Comparison of ENCODE assay signal across 8 cellular contexts in genomic region chr2:65420712-65421431, GRCh38. TPM values are rescaled to one million over a fixed set of nuclear protein-coding genes. Genes with fewer than 3 reads are reported as not detected.
A peak's percentile ranks its signal among the peaks of the same experiment; 100 is the strongest.
DNase-seq lines count a peak whose midpoint lies in the region; ATAC-seq, FAIRE-seq and TF ChIP-seq lines count a peak whose summit lies in the region.

No MANE protein-coding gene starts in this region.

- FAIRE-seq in keratinocyte (lab: Jason Lieb, UNC) (peak; percentile 5), frontal cortex (lab: Jason Lieb, UNC) (no peak)

- dilution Hi-C loops in keratinocyte (cut with MboI; ENCODE audit: extremely low pct_ligation_motif_present, low sequenced_read_pairs): no loop called here

- no peaks in the 10 kb centered on the region for H3K9me1 ChIP-seq in keratinocyte (ENCODE audit: control insufficient read depth, extremely low read depth, insufficient read depth, low read length)

- H3K4me1 ChIP-seq in ACC112 (ENCODE audit: control insufficient read depth, insufficient read depth, low read length, unreplicated experiment) (peaks cover 16% of the 10 kb centered on the region), keratinocyte (ENCODE audit: control insufficient read depth, extremely low read depth, insufficient read depth, low read length) (peaks cover 31% of the 10 kb centered on the region)

- ATAC-seq in GM19351 (IDR thresholded peaks at IDR 0.05; ENCODE audit: unreplicated experiment): peak; percentile 80
- ATAC-seq in HG03521 (IDR thresholded peaks at IDR 0.05; ENCODE audit: unreplicated experiment): peak; percentile 53
- ATAC-seq in HG02970 (IDR thresholded peaks at IDR 0.05; ENCODE audit: low FRiP score, unreplicated experiment): no peak

- no peaks in the 10 kb centered on the region for H4K20me1 ChIP-seq in keratinocyte (ENCODE audit: control insufficient read depth, extremely low read depth, insufficient read depth, low read length)

- H2AFZ ChIP-seq in ACC112 (ENCODE audit: low read length, unreplicated experiment) (peak overlapping the region; percentile 15), keratinocyte (ENCODE audit: control insufficient read depth, low read length) (no peak overlapping the region)

- H3K79me2 ChIP-seq in ACC112 (ENCODE audit: control insufficient read depth, insufficient read depth, low read length, unreplicated experiment) (peaks cover 91% of the 10 kb centered on the region), keratinocyte (ENCODE audit: control insufficient read depth, insufficient read depth, low read length) (peaks cover 99% of the 10 kb centered on the region)

- no peak overlapping the region for H3K9ac ChIP-seq in keratinocyte (ENCODE audit: control insufficient read depth, extremely low read depth, insufficient read depth, low read length)

- H3K4me2 ChIP-seq in keratinocyte (ENCODE audit: control insufficient read depth, extremely low read depth, insufficient read depth, low read depth, low read length): peak overlapping the region; percentile 30

- H3K27me3 ChIP-seq in ACC112 (ENCODE audit: insufficient read depth, low read length) (no peaks in the 10 kb centered on the region), keratinocyte (ENCODE audit: control insufficient read depth, extremely low read depth, insufficient read depth, low read length) (no peaks in the 10 kb centered on the region)

- DNase-seq in UCSD-AML1 (lab: John Stamatoyannopoulos, UW; ENCODE audit: unreplicated experiment): peak; percentile 50
- no peak for DNase-seq in keratinocyte (ENCODE audit: low read depth, low spot score)
- no peak for DNase-seq in COLO668 (lab: John Stamatoyannopoulos, UW; ENCODE audit: unreplicated experiment)
- DNase-seq in frontal cortex (ENCODE audit: low spot score in 2 of 2): no peak

- H3K9me3 ChIP-seq in keratinocyte (ENCODE audit: control insufficient read depth, low read depth, low read length): no peaks in the 10 kb centered on the region

- H3K27ac ChIP-seq in ACC112 (ENCODE audit: low read depth, low read length) (peak overlapping the region; percentile 72), keratinocyte (ENCODE audit: control insufficient read depth, insufficient read depth, low read length) (peak overlapping the region; percentile 41)

- no peak for TF ChIP-seq CTCF in keratinocyte (optimal IDR thresholded peaks at IDR 0.05 in 1 of 3, IDR thresholded peaks at IDR 0.05 in 1 of 3, conservative IDR thresholded peaks at IDR 0.05 in 1 of 3; ENCODE audit: extremely low read depth in 1 of 3, insufficient read depth in 2 of 3, low read length in 3 of 3)

- no peaks in the 10 kb centered on the region for H3K36me3 ChIP-seq in ACC112 (ENCODE audit: insufficient read depth, low read length)
- peaks cover 0 to 2% of the 10 kb centered on the region in 2 experiments for H3K36me3 ChIP-seq in keratinocyte (ENCODE audit: control insufficient read depth in 2 of 2, extremely low read depth in 1 of 2, insufficient read depth in 2 of 2, low read length in 2 of 2)

- peak overlapping the region; percentile 28; the same call in 1 of the 2 replicates for H3K4me3 ChIP-seq in ACC112 (ENCODE audit: low read depth, low read length)
- no peak overlapping the region for H3K4me3 ChIP-seq in keratinocyte (ENCODE audit: control insufficient read depth in 2 of 3, extremely low read depth in 1 of 3, insufficient read depth in 2 of 3, low read depth in 1 of 3, low read length in 3 of 3)

RNA-seq across cellular contexts. Expression of gene SPRED2, which starts 11.5 kb away (rescaled TPM):
- polyA plus RNA-seq in keratinocyte: 19.3 to 49.0 TPM (median 26.8 TPM) in 3 replicates
- 12.5 TPM for polyA plus RNA-seq in keratinocyte (2011; ENCODE audit: low read depth)
- polyA plus RNA-seq in keratinocyte (2011; cell fraction: cytosol; rRNA removed): 35.1 and 48.4 TPM in 2 replicates
- 60.5 and 62.9 TPM in 2 replicates for polyA plus RNA-seq in keratinocyte (2011; cell fraction: nucleus; rRNA removed)
- 13.7 and 34.9 TPM in 2 replicates for polyA plus RNA-seq in keratinocyte (2012; ENCODE audit: low replicate concordance)
- 25.3 to 97.0 TPM (median 30.5 TPM) in 3 replicates for polyA minus RNA-seq in keratinocyte
- 39.7 TPM for polyA minus RNA-seq in keratinocyte (2011; cell fraction: cytosol; rRNA and poly(A)+ RNA removed)
- 35.9 and 60.3 TPM in 2 replicates for polyA minus RNA-seq in keratinocyte (2011; cell fraction: nucleus; rRNA and poly(A)+ RNA removed)
- total RNA-seq in frontal cortex: 8.2 TPM
